ENCODE assay signal across 17 cellular contexts in genomic region chr14:66072190-66072905, GRCh38.
DNase-seq lines count a peak whose midpoint lies in the region; ATAC-seq, FAIRE-seq and TF ChIP-seq lines count a peak whose summit lies in the region.
"Had no signal": no experiment of that assay in that cellular context is flagged by ENCODE, and none has a peak within 500 bp of the region (broad histone marks: within the 10 kb centered on the region; RNA-seq: fewer than 3 reads in every experiment).

No MANE protein-coding gene starts in this region.

- H4K12ac ChIP-seq in trophoblast cell (ENCODE audit: low read depth, low read length), result no peak overlapping the region

- no TSS peak for BruUV-seq in K562 (replicated peaks; lab: Mats Ljungman, UMichigan)

- no peak overlapping the region for H3K4ac ChIP-seq in trophoblast cell (ENCODE audit: low read depth, low read length)

- no peaks in the 10 kb centered on the region for H3K36me3 ChIP-seq in K562 (ENCODE audit: control insufficient read depth, insufficient read depth, low read length)
- H3K36me3 ChIP-seq in trophoblast cell (ENCODE audit: control insufficient read depth in 1 of 2, insufficient read depth in 2 of 2, low read length in 2 of 2), result no peaks in the 10 kb centered on the region
- no peaks in the 10 kb centered on the region for H3K36me3 ChIP-seq in effector memory CD4-positive, alpha-beta T cell (ENCODE audit: control insufficient read depth, insufficient read depth, low read length)
- no peaks in the 10 kb centered on the region for H3K36me3 ChIP-seq in upper lobe of right lung
- H3K36me3 ChIP-seq: BLaER1 had no signal

- no peak for TF ChIP-seq CTCF in K562 (IDR thresholded peaks at IDR 0.05 in 2 of 3, conservative IDR thresholded peaks at IDR 0.05 in 1 of 3; ENCODE audit: insufficient read depth in 2 of 3, low read depth in 1 of 3, low read length in 3 of 3)
- no peak for TF ChIP-seq CTCF in upper lobe of right lung (IDR thresholded peaks at IDR 0.05)

- H3K4me2 ChIP-seq in K562 (ENCODE audit: insufficient read depth, low read length), result no peak overlapping the region
- no peak overlapping the region for H3K4me2 ChIP-seq in trophoblast cell (ENCODE audit: low read length)
- H3K4me2 ChIP-seq: BLaER1, GM23338 had no signal

- no peak for TF ChIP-seq EP300 in K562 (IDR thresholded peaks at IDR 0.05; ENCODE audit: low read length)

- TF ChIP-seq POLR2A in K562 (conservative IDR thresholded peaks at IDR 0.05), result no peak

- no peaks in the 10 kb centered on the region for H3K79me1 ChIP-seq in trophoblast cell (ENCODE audit: low read length)

- POLR2A ChIA-PET in K562 (lab: Yijun Ruan, JAX), result interaction anchor here (0.6 kb wide), 2 partner anchors 8 to 662 kb away, joined by 3 read pairs; no protein-coding TSS in a partner anchor

- H3K9ac ChIP-seq in K562 (ENCODE audit: insufficient read depth in 1 of 2, low read depth in 2 of 2, low read length in 2 of 2) (no peak overlapping the region), trophoblast cell (ENCODE audit: low read length) (no peak overlapping the region)
- H3K9ac ChIP-seq: BLaER1 had no signal

- H4K91ac ChIP-seq in trophoblast cell (ENCODE audit: low read depth, low read length), result no peak overlapping the region

- no peak overlapping the region for H3K23ac ChIP-seq in trophoblast cell (ENCODE audit: low read length)

- CTCF ChIA-PET in K562 (lab: Yijun Ruan, JAX; ENCODE audit: low intra/inter-chr PET ratio), result no interaction called here

- H3K14ac ChIP-seq in trophoblast cell (ENCODE audit: low read length), result no peak overlapping the region

- H2AFZ ChIP-seq in K562 (ENCODE audit: low read depth, low read length) (no peak overlapping the region), trophoblast cell (ENCODE audit: insufficient read depth, low read length, poor library complexity) (no peak overlapping the region)
- H2AFZ ChIP-seq: GM23338 had no signal

- H3K27ac ChIP-seq in K562 (ENCODE audit: extremely low read depth, low read depth, low read length), result no peak overlapping the region
- no peak overlapping the region for H3K27ac ChIP-seq in trophoblast cell (ENCODE audit: low read depth, low read length)
- no peak overlapping the region for H3K27ac ChIP-seq in effector memory CD4-positive, alpha-beta T cell (ENCODE audit: insufficient read depth, low read length, poor library complexity, severe bottlenecking)
- H3K27ac ChIP-seq in upper lobe of right lung, result no peak overlapping the region
- H3K27ac ChIP-seq: BLaER1 had no signal

- no peak overlapping the region for H2BK120ac ChIP-seq in trophoblast cell (ENCODE audit: insufficient read depth, low read length, poor library complexity)

- H3K9me3 ChIP-seq in K562 (replicated peaks; ENCODE audit: control insufficient read depth, insufficient read depth, low read depth, low read length) (no peaks in the 10 kb centered on the region), trophoblast cell (ENCODE audit: insufficient read depth, low read depth, low read length) (no peaks in the 10 kb centered on the region), upper lobe of right lung (no peaks in the 10 kb centered on the region)
- no peaks in the 10 kb centered on the region for H3K9me3 ChIP-seq in effector memory CD4-positive, alpha-beta T cell (ENCODE audit: control insufficient read depth, low read length)
- H3K9me3 ChIP-seq: BLaER1 had no signal

- peak; percentile 42 for DNase-seq in NCI-H748 (lab: John Stamatoyannopoulos, UW; ENCODE audit: unreplicated experiment)
- DNase-seq in NCI-H748 treated with DMSO at 0.1 percent for 48 hours (lab: John Stamatoyannopoulos, UW), result no peak
- DNase-seq in K562 (ENCODE audit: extremely low read depth in 1 of 4, low spot score in 3 of 4), result no peak
- peak; percentile 63 to 92 for DNase-seq in trophoblast cell
- no peak for DNase-seq in effector memory CD4-positive, alpha-beta T cell
- no peak for DNase-seq in upper lobe of right lung
- no peak for DNase-seq in activated CD4-positive, alpha-beta T cell treated with anti-CD3 and anti-CD28 coated beads for 4 hours
- no peak for DNase-seq in COR-L47 (lab: John Stamatoyannopoulos, UW)
- DNase-seq: 8988T; Calu3; CD4-positive, alpha-beta memory T cell; DMS79 treated with DMSO at 0.1 percent for 48 hours; GF-D8 had no signal

- H3K27me3 ChIP-seq in K562 (ENCODE audit: control insufficient read depth in 2 of 2, insufficient read depth in 2 of 2, low read length in 2 of 2) (no peaks in the 10 kb centered on the region; a peak in 1 of 5 replicates), trophoblast cell (ENCODE audit: insufficient read depth, low read length) (no peaks in the 10 kb centered on the region), upper lobe of right lung (no peaks in the 10 kb centered on the region)
- H3K27me3 ChIP-seq in effector memory CD4-positive, alpha-beta T cell (replicated peaks; ENCODE audit: control insufficient read depth, insufficient read depth, low read length, poor library complexity, severe bottlenecking), result no peaks in the 10 kb centered on the region
- H3K27me3 ChIP-seq: BLaER1 had no signal

- in situ Hi-C loops in K562 (cut with MboI), result loop anchor here (25.0 kb wide), 2 partner anchors 660 to 910 kb away; partner anchors contain the start of gene FUT8

- no peak overlapping the region for H2BK5ac ChIP-seq in trophoblast cell (ENCODE audit: low read depth, low read length, poor library complexity)

- no peaks in the 10 kb centered on the region for H3K79me2 ChIP-seq in K562 (ENCODE audit: control insufficient read depth, insufficient read depth, low read length)
- no peaks in the 10 kb centered on the region for H3K79me2 ChIP-seq in trophoblast cell (ENCODE audit: control insufficient read depth, insufficient read depth, low read length, poor library complexity)

- no peaks in the 10 kb centered on the region for H3K4me1 ChIP-seq in K562 (replicated peaks in 1 of 2; ENCODE audit: control insufficient read depth in 2 of 2, insufficient read depth in 2 of 2, low read length in 2 of 2)
- peaks cover 0 to 1% of the 10 kb centered on the region in 2 experiments for H3K4me1 ChIP-seq in trophoblast cell (ENCODE audit: control insufficient read depth in 1 of 2, insufficient read depth in 2 of 2, low read length in 2 of 2)
- no peaks in the 10 kb centered on the region for H3K4me1 ChIP-seq in effector memory CD4-positive, alpha-beta T cell (ENCODE audit: control insufficient read depth, insufficient read depth, low read length, poor library complexity, severe bottlenecking)
- no peaks in the 10 kb centered on the region for H3K4me1 ChIP-seq in upper lobe of right lung

- no peak overlapping the region for H2BK12ac ChIP-seq in trophoblast cell (ENCODE audit: low read length)

- no peak overlapping the region for H3K4me3 ChIP-seq in K562
- no peak overlapping the region for H3K4me3 ChIP-seq in trophoblast cell (ENCODE audit: low read depth, low read length)
- no peak overlapping the region for H3K4me3 ChIP-seq in effector memory CD4-positive, alpha-beta T cell (ENCODE audit: insufficient read depth, low read depth, low read length, poor library complexity, severe bottlenecking)
- no peak overlapping the region for H3K4me3 ChIP-seq in upper lobe of right lung
- H3K4me3 ChIP-seq: BLaER1, GM23338 had no signal

- H3K9me1 ChIP-seq in K562 (ENCODE audit: control insufficient read depth, insufficient read depth, low read length), result no peaks in the 10 kb centered on the region

- intact Hi-C loops in K562 (cut with micrococcal nuclease) (loop anchor here (10.0 kb wide), 1 partner anchor 908 kb away; no protein-coding TSS in a partner anchor), upper lobe of right lung (cut with DNase I) (no loop called here)

- ATAC-seq in K562 (no peak), upper lobe of right lung (no peak)
- ATAC-seq: GM23338, HCT116 had no signal

- 2% methylated on average over 4 of the region's 4 CpGs for WGBS in K562 (ENCODE audit: insufficient coverage, low coverage, missing lambda C conversion rate)
- WGBS in trophoblast cell (ENCODE audit: extremely low coverage, insufficient coverage, insufficient read length), result no CpG with 5 or more reads among the region's 4 CpGs

- H4K20me1 ChIP-seq in K562 (replicated peaks; ENCODE audit: control insufficient read depth, insufficient read depth, low read length), result 0 out of 2 replicates have a peak, but pooled peaks cover 3% of the 10 kb centered on the region
- H4K20me1 ChIP-seq: BLaER1 had no signal

- H2AK5ac ChIP-seq in trophoblast cell (ENCODE audit: low read length), result no peak overlapping the region

- H4K8ac ChIP-seq in trophoblast cell (ENCODE audit: low read depth, low read length), result no peak overlapping the region

- no peak for FAIRE-seq in K562 (lab: Jason Lieb, UNC)
- FAIRE-seq: H54 had no signal

- no peak overlapping the region for H3K18ac ChIP-seq in trophoblast cell (ENCODE audit: low read length)

- TF ChIP-seq RAD21 in K562 (CRISPR knock-in tag; conservative IDR thresholded peaks at IDR 0.05 in 1 of 2, IDR thresholded peaks at IDR 0.05 in 1 of 2), result no peak

TF ChIP-seq in K562, 482 proteins besides CTCF, POLR2A, EP300 and RAD21 (continues in another document):
- TF ChIP-seq, protein P1, sequence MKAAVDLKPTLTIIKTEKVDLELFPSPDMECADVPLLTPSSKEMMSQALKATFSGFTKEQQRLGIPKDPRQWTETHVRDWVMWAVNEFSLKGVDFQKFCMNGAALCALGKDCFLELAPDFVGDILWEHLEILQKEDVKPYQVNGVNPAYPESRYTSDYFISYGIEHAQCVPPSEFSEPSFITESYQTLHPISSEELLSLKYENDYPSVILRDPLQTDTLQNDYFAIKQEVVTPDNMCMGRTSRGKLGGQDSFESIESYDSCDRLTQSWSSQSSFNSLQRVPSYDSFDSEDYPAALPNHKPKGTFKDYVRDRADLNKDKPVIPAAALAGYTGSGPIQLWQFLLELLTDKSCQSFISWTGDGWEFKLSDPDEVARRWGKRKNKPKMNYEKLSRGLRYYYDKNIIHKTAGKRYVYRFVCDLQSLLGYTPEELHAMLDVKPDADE (conservative IDR thresholded peaks at IDR 0.05; ENCODE audit: control insufficient read depth, low read depth, low read length), result no peak

Comparison
In these comparisons a context has a peak if more than half of its experiments do, and no peak if none do; other contexts are left out.
1. DNase-seq: peak in NCI-H748 (single experiment) and trophoblast cell (2 of 2); none in NCI-H748 treated with DMSO at 0.1 percent for 48 hours (single experiment), K562 (0 of 4), effector memory CD4-positive, alpha-beta T cell (0 of 3), upper lobe of right lung (single experiment), activated CD4-positive, alpha-beta T cell treated with anti-CD3 and anti-CD28 coated beads for 4 hours (0 of 2) and COR-L47 (single experiment).